In genomic region chr10:22368402-22368801, GRCh38 we compare ENCODE assay signal across 24 cellular contexts. TPM values are rescaled to one million over a fixed set of nuclear protein-coding genes. Genes with fewer than 3 reads are reported as not detected.
"Had no signal": no experiment of that assay in that cellular context is flagged by ENCODE, and none has a peak within 500 bp of the region (broad histone marks: within the 10 kb centered on the region; RNA-seq: fewer than 3 reads in every experiment).

No MANE protein-coding gene starts in this region.

- H3K4me1 ChIP-seq: Peyer's patch had no signal

- H3K4me2 ChIP-seq: PC-9, SK-N-SH had no signal

- H3K36me3 ChIP-seq: Peyer's patch had no signal

- H3K27ac ChIP-seq: PC-9, Peyer's patch had no signal

- ATAC-seq: Right ventricle myocardium inferior had no signal

- H3K9ac ChIP-seq: SK-N-SH had no signal

- H3K9me3 ChIP-seq: Peyer's patch, SK-N-SH had no signal

- DNase-seq: Karpas-422, KG1, MM.1S, NCI-H1092 treated with DMSO at 0.1 percent for 48 hours, NCI-H1436, NCI-H187, NCI-H2029, NCI-H2081 treated with DMSO at 0.1 percent for 48 hours, NCI-H2171, NCI-H226, NCI-H446, NCI-H510A, NCI-H524 treated with DMSO at 0.1 percent for 48 hours, NCI-H69, NCI-H774, OCI-M1, PC-9, Peyer's patch, SK-N-SH, SW 1271 had no signal

- H3K4me3 ChIP-seq: PC-9, Peyer's patch had no signal

- H3K27me3 ChIP-seq: Peyer's patch had no signal

RNA-seq across cellular contexts. Expression of gene SPAG6, which starts 23.1 kb away (rescaled TPM):
- total RNA-seq: HT-29, PC-9, Peyer's patch, Right ventricle myocardium inferior, RPMI7951, SK-MEL-5 had no signal
